ENCODE assay signal across 1 cellular context in the genomic region with DNA sequence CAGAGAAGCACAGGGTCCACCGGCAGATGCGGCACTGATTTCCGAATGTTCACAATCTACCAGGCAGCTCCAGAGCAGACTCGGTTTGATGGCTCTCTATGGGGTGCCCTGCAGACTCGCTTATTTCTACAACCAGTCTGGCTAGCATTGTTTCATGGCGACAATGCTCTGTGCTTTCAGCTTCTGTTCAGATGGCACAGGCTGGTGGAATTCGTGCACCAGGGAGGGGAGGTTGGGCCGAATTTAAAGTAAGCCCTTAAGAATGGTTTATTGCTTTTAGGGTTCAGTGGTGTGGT.
TF ChIP-seq lines count a peak whose summit lies in the region.

No MANE protein-coding gene starts in this region.

TF ChIP-seq in SK-N-SH treated with all-trans-retinoic acid at 6 μM for 48 hours, 23 proteins besides CTCF, POLR2A, EP300 and RAD21 (continued from another document):
- TF ChIP-seq, protein P1, sequence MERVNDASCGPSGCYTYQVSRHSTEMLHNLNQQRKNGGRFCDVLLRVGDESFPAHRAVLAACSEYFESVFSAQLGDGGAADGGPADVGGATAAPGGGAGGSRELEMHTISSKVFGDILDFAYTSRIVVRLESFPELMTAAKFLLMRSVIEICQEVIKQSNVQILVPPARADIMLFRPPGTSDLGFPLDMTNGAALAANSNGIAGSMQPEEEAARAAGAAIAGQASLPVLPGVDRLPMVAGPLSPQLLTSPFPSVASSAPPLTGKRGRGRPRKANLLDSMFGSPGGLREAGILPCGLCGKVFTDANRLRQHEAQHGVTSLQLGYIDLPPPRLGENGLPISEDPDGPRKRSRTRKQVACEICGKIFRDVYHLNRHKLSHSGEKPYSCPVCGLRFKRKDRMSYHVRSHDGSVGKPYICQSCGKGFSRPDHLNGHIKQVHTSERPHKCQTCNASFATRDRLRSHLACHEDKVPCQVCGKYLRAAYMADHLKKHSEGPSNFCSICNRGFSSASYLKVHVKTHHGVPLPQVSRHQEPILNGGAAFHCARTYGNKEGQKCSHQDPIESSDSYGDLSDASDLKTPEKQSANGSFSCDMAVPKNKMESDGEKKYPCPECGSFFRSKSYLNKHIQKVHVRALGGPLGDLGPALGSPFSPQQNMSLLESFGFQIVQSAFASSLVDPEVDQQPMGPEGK (CRISPR knock-in tag; IDR thresholded peaks at IDR 0.05; ENCODE audit: borderline replicate concordance) = no peak
- no peak for TF ChIP-seq TOX (CRISPR knock-in tag; IDR thresholded peaks at IDR 0.05; ENCODE audit: borderline replicate concordance)
- TF ChIP-seq TCF4 (CRISPR knock-in tag; IDR thresholded peaks at IDR 0.05; ENCODE audit: borderline replicate concordance) = no peak; the same call in 1 of the 2 replicates
